ENCODE assay signal across 1 cellular context in the genomic region with DNA sequence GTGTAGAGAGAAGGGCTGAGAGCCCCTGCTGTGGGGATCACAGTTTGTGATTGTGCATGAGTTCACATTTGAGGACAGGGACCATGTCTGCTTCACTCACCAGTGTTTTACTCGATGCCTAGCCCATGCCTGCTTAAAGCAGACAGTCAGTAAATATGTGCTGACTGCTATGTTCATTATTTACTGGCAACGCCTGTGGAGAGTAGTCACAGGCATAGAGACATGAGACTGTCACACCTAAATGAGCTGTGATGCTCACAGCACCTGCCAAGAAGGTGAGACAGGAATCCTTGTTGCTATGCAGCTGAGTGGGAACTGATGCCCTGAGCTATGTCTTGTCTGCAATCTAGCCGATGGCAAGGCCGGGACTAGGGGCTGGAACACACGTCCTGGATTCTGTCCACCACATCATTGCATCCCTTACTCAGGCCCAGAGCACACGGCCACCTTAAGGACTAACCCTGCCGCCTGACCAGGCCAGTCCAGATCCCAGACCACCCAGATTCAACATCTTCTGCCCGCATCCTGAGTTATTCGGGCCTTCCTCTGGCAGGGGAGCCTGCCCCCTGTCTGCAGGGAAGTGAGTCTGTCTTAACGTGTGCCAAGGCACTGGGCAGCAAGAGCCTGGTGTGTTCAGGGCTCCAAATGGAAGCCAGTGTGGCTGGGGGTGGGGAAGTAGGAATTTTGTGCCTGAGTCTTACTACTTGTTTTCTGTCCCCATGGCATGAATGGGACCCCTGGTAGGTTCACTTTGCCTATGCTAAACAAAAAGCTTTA.
TF ChIP-seq lines count a peak whose summit lies in the region.

No MANE protein-coding gene starts in this region.

TF ChIP-seq in GM12878, 131 proteins besides CTCF, POLR2A, EP300 and RAD21:
- TF ChIP-seq, protein P1, sequence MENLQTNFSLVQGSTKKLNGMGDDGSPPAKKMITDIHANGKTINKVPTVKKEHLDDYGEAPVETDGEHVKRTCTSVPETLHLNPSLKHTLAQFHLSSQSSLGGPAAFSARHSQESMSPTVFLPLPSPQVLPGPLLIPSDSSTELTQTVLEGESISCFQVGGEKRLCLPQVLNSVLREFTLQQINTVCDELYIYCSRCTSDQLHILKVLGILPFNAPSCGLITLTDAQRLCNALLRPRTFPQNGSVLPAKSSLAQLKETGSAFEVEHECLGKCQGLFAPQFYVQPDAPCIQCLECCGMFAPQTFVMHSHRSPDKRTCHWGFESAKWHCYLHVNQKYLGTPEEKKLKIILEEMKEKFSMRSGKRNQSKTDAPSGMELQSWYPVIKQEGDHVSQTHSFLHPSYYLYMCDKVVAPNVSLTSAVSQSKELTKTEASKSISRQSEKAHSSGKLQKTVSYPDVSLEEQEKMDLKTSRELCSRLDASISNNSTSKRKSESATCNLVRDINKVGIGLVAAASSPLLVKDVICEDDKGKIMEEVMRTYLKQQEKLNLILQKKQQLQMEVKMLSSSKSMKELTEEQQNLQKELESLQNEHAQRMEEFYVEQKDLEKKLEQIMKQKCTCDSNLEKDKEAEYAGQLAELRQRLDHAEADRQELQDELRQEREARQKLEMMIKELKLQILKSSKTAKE (IDR thresholded peaks at IDR 0.05; ENCODE audit: low read depth, poor library complexity, severe bottlenecking) = no peak
- TF ChIP-seq, protein P2, sequence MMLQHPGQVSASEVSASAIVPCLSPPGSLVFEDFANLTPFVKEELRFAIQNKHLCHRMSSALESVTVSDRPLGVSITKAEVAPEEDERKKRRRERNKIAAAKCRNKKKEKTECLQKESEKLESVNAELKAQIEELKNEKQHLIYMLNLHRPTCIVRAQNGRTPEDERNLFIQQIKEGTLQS (IDR thresholded peaks at IDR 0.05; ENCODE audit: borderline replicate concordance, extremely low read depth, low read depth, low read length) = no peak
- TF ChIP-seq, protein P3, sequence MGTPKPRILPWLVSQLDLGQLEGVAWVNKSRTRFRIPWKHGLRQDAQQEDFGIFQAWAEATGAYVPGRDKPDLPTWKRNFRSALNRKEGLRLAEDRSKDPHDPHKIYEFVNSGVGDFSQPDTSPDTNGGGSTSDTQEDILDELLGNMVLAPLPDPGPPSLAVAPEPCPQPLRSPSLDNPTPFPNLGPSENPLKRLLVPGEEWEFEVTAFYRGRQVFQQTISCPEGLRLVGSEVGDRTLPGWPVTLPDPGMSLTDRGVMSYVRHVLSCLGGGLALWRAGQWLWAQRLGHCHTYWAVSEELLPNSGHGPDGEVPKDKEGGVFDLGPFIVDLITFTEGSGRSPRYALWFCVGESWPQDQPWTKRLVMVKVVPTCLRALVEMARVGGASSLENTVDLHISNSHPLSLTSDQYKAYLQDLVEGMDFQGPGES (IDR thresholded peaks at IDR 0.05) = no peak
- TF ChIP-seq CHD4 (IDR thresholded peaks at IDR 0.05) (no peak), SPI1 (IDR thresholded peaks at IDR 0.05; ENCODE audit: borderline replicate concordance, insufficient read depth, low read depth, low read length) (no peak), ZZZ3 (IDR thresholded peaks at IDR 0.05; ENCODE audit: control insufficient read depth, insufficient read length, low read depth) (no peak), TCF12 (IDR thresholded peaks at IDR 0.05; ENCODE audit: low read depth, low read length) (no peak), WRNIP1 (IDR thresholded peaks at IDR 0.05; ENCODE audit: borderline replicate concordance, low read depth, low read length) (no peak), YBX1 (IDR thresholded peaks at IDR 0.05) (no peak), RAD51 (IDR thresholded peaks at IDR 0.05) (no peak), TARDBP (IDR thresholded peaks at IDR 0.05; ENCODE audit: borderline replicate concordance) (no peak), STAT1 (conservative IDR thresholded peaks at IDR 0.05) (no peak), EED (IDR thresholded peaks at IDR 0.05; ENCODE audit: low read depth) (no peak), FOXM1 (IDR thresholded peaks at IDR 0.05; ENCODE audit: low read depth, low read length) (no peak), ZBED1 (IDR thresholded peaks at IDR 0.05; ENCODE audit: borderline replicate concordance) (no peak), FOS (IDR thresholded peaks at IDR 0.05; ENCODE audit: borderline replicate concordance, extremely low read depth, insufficient read length) (no peak)
- TF ChIP-seq, protein P4, sequence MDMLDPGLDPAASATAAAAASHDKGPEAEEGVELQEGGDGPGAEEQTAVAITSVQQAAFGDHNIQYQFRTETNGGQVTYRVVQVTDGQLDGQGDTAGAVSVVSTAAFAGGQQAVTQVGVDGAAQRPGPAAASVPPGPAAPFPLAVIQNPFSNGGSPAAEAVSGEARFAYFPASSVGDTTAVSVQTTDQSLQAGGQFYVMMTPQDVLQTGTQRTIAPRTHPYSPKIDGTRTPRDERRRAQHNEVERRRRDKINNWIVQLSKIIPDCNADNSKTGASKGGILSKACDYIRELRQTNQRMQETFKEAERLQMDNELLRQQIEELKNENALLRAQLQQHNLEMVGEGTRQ (IDR thresholded peaks at IDR 0.05; ENCODE audit: borderline replicate concordance, low read depth, low read length) = no peak
- TF ChIP-seq, protein P5, sequence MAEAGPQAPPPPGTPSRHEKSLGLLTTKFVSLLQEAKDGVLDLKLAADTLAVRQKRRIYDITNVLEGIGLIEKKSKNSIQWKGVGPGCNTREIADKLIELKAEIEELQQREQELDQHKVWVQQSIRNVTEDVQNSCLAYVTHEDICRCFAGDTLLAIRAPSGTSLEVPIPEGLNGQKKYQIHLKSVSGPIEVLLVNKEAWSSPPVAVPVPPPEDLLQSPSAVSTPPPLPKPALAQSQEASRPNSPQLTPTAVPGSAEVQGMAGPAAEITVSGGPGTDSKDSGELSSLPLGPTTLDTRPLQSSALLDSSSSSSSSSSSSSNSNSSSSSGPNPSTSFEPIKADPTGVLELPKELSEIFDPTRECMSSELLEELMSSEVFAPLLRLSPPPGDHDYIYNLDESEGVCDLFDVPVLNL (IDR thresholded peaks at IDR 0.05; ENCODE audit: low read depth, low read length) = no peak
